ENCODE assay signal across 1 cellular context in genomic region chr3:60609446-60609845, GRCh38.
TF ChIP-seq lines count a peak whose summit lies in the region.

No MANE protein-coding gene starts in this region.

TF ChIP-seq in GM23338, 12 proteins besides CTCF, POLR2A, EP300 and RAD21 (continued from another document):
- TF ChIP-seq REST (IDR thresholded peaks at IDR 0.05; ENCODE audit: unreplicated experiment) (no peak), POLR2AphosphoS5 (IDR thresholded peaks at IDR 0.05; ENCODE audit: low read depth) (no peak)
